ENCODE assay signal across 22 cellular contexts in the genomic region with DNA sequence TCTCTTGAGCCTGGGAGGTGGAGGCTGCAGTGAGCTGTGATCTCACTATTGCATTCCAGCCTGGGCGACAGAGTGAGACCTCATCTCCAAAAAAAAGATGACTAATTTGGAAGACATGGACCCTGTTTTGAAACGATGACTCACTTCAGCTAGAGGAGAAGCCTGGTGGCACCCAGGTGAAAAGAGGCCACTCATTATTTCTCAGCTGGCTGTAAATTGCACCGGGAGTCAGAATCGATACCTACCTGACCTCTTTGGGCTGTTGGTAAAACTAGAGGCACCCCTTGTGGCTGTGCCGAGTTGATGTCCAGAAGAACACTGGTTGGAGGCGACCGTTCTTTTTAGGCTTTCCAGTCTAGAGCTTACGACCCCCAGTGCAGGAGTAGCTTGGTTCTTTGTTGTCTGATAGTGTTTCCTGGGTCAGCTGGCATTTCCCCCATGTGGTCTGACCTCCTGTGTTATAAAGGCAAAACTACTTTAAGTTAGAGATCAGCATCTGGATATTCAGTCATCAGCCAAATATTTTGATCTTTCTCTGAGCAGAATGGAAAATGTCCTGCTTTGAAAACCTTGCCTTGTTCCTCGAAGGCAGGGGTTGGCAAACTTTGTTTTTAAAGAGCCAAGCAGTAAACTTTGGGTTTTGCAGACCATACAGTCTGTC.
DNase-seq lines count a peak whose midpoint lies in the region; ATAC-seq, FAIRE-seq and TF ChIP-seq lines count a peak whose summit lies in the region.
"Had no signal": no experiment of that assay in that cellular context is flagged by ENCODE, and none has a peak within 500 bp of the region (broad histone marks: within the 10 kb centered on the region; RNA-seq: fewer than 3 reads in every experiment).

No MANE protein-coding gene starts in this region.

- H3K9me3 Mint-ChIP-seq in GM23338: peaks cover 9% of the 10 kb centered on the region
- peaks cover 23% of the 10 kb centered on the region for H3K9me3 Mint-ChIP-seq in activated T-helper 1 cell treated with anti-CD3 and anti-CD28 coated beads, Interleukin-12 subunit alpha, Interleukin-12 subunit beta, Interleukin-2, Interleukin-4 antibody, amounts not matched to agents 30 ng/mL and 10 ng/mL and 1 ng/mL, durations not matched to agents 14 hours and 24 hours and 36 hours
- H3K9me3 Mint-ChIP-seq in effector memory CD8-positive, alpha-beta T cell: no peaks in the 10 kb centered on the region

- no peak for TF ChIP-seq RAD21 in A549 (conservative IDR thresholded peaks at IDR 0.05 in 1 of 2, IDR thresholded peaks at IDR 0.05 in 1 of 2)

- peak in 1 of 2 experiments; percentile 37; a peak in 4 of 6 replicates for ATAC-seq in A549
- ATAC-seq in GM23338: peak; percentile 64; the same call in 2 of the 3 replicates
- no peak for ATAC-seq in gastrocnemius medialis
- no peak for ATAC-seq in effector memory CD8-positive, alpha-beta T cell (replicated peaks)

- in situ Hi-C loops in gastrocnemius medialis (cut with MboI; ENCODE audit: low sequenced_read_pairs in 4 of 4): no loop called here

- H3K4me1 Mint-ChIP-seq in GM23338: peaks cover 4% of the 10 kb centered on the region
- H3K4me1 Mint-ChIP-seq in activated T-helper 1 cell treated with anti-CD3 and anti-CD28 coated beads, Interleukin-12 subunit alpha, Interleukin-12 subunit beta, Interleukin-2, Interleukin-4 antibody, amounts not matched to agents 30 ng/mL and 10 ng/mL and 1 ng/mL, durations not matched to agents 14 hours and 24 hours and 36 hours (ENCODE audit: low read depth): peaks cover 76% of the 10 kb centered on the region
- peaks cover 78 to 84% of the 10 kb centered on the region in 2 donors for H3K4me1 Mint-ChIP-seq in effector memory CD8-positive, alpha-beta T cell (ENCODE audit: low read depth in 2 of 2)

- H3K4me1 ChIP-seq in A549: peaks cover 12% of the 10 kb centered on the region; the same call in 2 of the 3 replicates
- H3K4me1 ChIP-seq in GM23338 (ENCODE audit: insufficient read depth): peaks cover 10% of the 10 kb centered on the region; the same call in 1 of the 2 replicates
- H3K4me1 ChIP-seq in gastrocnemius medialis: no peaks in the 10 kb centered on the region
- H3K4me1 ChIP-seq: adrenal gland had no signal

- 62% methylated on average over 9 of the region's 9 CpGs for WGBS in A549 (ENCODE audit: missing lambda C conversion rate)

- no peak overlapping the region for H3K27ac ChIP-seq in A549
- no peak overlapping the region for H3K27ac ChIP-seq in GM23338 (ENCODE audit: low read depth)
- no peak overlapping the region for H3K27ac ChIP-seq in gastrocnemius medialis
- H3K27ac ChIP-seq: adrenal gland, coronary artery, esophagus squamous epithelium, ovary, suprapubic skin had no signal

- DNase-seq in A549 (ENCODE audit: low read depth in 1 of 2, low spot score in 1 of 2) (peak in 1 of 2 experiments; percentile 15), GM23338 (ENCODE audit: low spot score) (no peak), SW480 (ENCODE audit: low spot score) (peak; percentile 69), foreskin fibroblast (peak; percentile 12 to 15), NCI-H748 (lab: John Stamatoyannopoulos, UW; ENCODE audit: unreplicated experiment) (no peak), gastrocnemius medialis (no peak)
- no peak for DNase-seq in activated T-helper 1 cell treated with anti-CD3 and anti-CD28 coated beads, Interleukin-12 subunit alpha, Interleukin-12 subunit beta, Interleukin-2, Interleukin-4 antibody, amounts not matched to agents 30 ng/mL and 10 ng/mL and 1 ng/mL, durations not matched to agents 14 hours and 24 hours and 36 hours (ENCODE audit: low spot score)
- no peak for DNase-seq in effector memory CD8-positive, alpha-beta T cell
- DNase-seq: activated CD4-positive, alpha-beta T cell treated with anti-CD3 and anti-CD28 coated beads for 1 hour; activated T-cell treated with anti-CD3 and anti-CD28 coated beads, Interleukin-2, amount 50 U/mL, for 1 hour; adrenal gland; AML-193; DMS153; esophagus squamous epithelium; mesenchymal stem cell; NCI-H1436 treated with DMSO at 0.1 percent for 48 hours; NCI-H524 treated with DMSO at 0.1 percent for 48 hours; ovary; T-helper 1 cell had no signal

- no peak overlapping the region for H2AFZ ChIP-seq in GM23338

- TF ChIP-seq POLR2A in A549 (IDR thresholded peaks at IDR 0.05; ENCODE audit: low read length) (no peak), gastrocnemius medialis (IDR thresholded peaks at IDR 0.05) (no peak)

- CTCF ChIA-PET in A549 (lab: Yijun Ruan, JAX): interaction anchor here (0.6 to 0.7 kb wide), 2 partner anchors 19 to 168 kb away, joined by 3 read pairs; no protein-coding TSS in a partner anchor

- H3K4me3 ChIP-seq in A549 (no peak overlapping the region), GM23338 (no peak overlapping the region), foreskin fibroblast (ENCODE audit: low read depth in 1 of 2, low read length in 2 of 2) (no peak overlapping the region), gastrocnemius medialis (no peak overlapping the region)
- H3K4me3 ChIP-seq: adrenal gland, coronary artery, esophagus squamous epithelium, ovary, suprapubic skin had no signal

- POLR2A ChIA-PET in A549 (lab: Yijun Ruan, JAX): no interaction called here

- no peaks in the 10 kb centered on the region for H3F3A ChIP-seq in GM23338 (replicated peaks; ENCODE audit: low read depth)

- no peaks in the 10 kb centered on the region for H3K36me3 ChIP-seq in GM23338 (ENCODE audit: insufficient read depth)
- H3K36me3 ChIP-seq in gastrocnemius medialis: no peaks in the 10 kb centered on the region
- H3K36me3 ChIP-seq: adrenal gland, esophagus squamous epithelium, ovary, suprapubic skin had no signal

- 0 out of 2 replicates have a peak, but pooled peaks cover 2% of the 10 kb centered on the region for H3K79me2 ChIP-seq in GM23338 (replicated peaks; ENCODE audit: insufficient read depth)

- no peak overlapping the region for H3K4me3 Mint-ChIP-seq in GM23338
- no peak overlapping the region for H3K4me3 Mint-ChIP-seq in activated T-helper 1 cell treated with anti-CD3 and anti-CD28 coated beads, Interleukin-12 subunit alpha, Interleukin-12 subunit beta, Interleukin-2, Interleukin-4 antibody, amounts not matched to agents 30 ng/mL and 10 ng/mL and 1 ng/mL, durations not matched to agents 14 hours and 24 hours and 36 hours
- H3K4me3 Mint-ChIP-seq in effector memory CD8-positive, alpha-beta T cell: no peak overlapping the region
- H3K4me3 Mint-ChIP-seq: IgD-negative memory B cell had no signal

- TF ChIP-seq CTCF in A549 (IDR thresholded peaks at IDR 0.05): no peak
- TF ChIP-seq CTCF in GM23338 (conservative IDR thresholded peaks at IDR 0.05; ENCODE audit: low read depth in 2 of 2): peak; percentile 18 to 43; a peak in 3 of 4 replicates
- TF ChIP-seq CTCF in foreskin fibroblast (IDR thresholded peaks at IDR 0.05; ENCODE audit: low read depth, low read length): no peak
- TF ChIP-seq CTCF in gastrocnemius medialis (IDR thresholded peaks at IDR 0.05 in 4 of 5, conservative IDR thresholded peaks at IDR 0.05 in 1 of 5): no peak

- H3K4me2 ChIP-seq in A549 (peak overlapping the region; percentile 9; the same call in 1 of the 3 replicates), GM23338 (no peak overlapping the region)

- H3K27ac Mint-ChIP-seq in GM23338: no peak overlapping the region
- no peak overlapping the region for H3K27ac Mint-ChIP-seq in activated T-helper 1 cell treated with anti-CD3 and anti-CD28 coated beads, Interleukin-12 subunit alpha, Interleukin-12 subunit beta, Interleukin-2, Interleukin-4 antibody, amounts not matched to agents 30 ng/mL and 10 ng/mL and 1 ng/mL, durations not matched to agents 14 hours and 24 hours and 36 hours
- H3K27ac Mint-ChIP-seq in effector memory CD8-positive, alpha-beta T cell: peak overlapping the region in 1 of 2 donors; percentile 11

- H3K27me3 ChIP-seq in GM23338 (ENCODE audit: insufficient read depth) (no peaks in the 10 kb centered on the region), gastrocnemius medialis (no peaks in the 10 kb centered on the region)
- H3K27me3 ChIP-seq: adrenal gland, esophagus squamous epithelium, ovary had no signal

- peaks cover 8% of the 10 kb centered on the region for H4K20me1 ChIP-seq in GM23338 (replicated peaks; ENCODE audit: insufficient read depth)

- H3K27me3 Mint-ChIP-seq in GM23338 (ENCODE audit: insufficient read depth, low read depth, poor library complexity): peaks cover 2% of the 10 kb centered on the region
- H3K27me3 Mint-ChIP-seq in activated T-helper 1 cell treated with anti-CD3 and anti-CD28 coated beads, Interleukin-12 subunit alpha, Interleukin-12 subunit beta, Interleukin-2, Interleukin-4 antibody, amounts not matched to agents 30 ng/mL and 10 ng/mL and 1 ng/mL, durations not matched to agents 14 hours and 24 hours and 36 hours (ENCODE audit: insufficient read depth): no peaks in the 10 kb centered on the region
- H3K27me3 Mint-ChIP-seq in effector memory CD8-positive, alpha-beta T cell: no peaks in the 10 kb centered on the region
- H3K27me3 Mint-ChIP-seq: IgD-negative memory B cell had no signal

- peaks cover 14% of the 10 kb centered on the region; the same call in 2 of the 3 replicates for H3K36me3 Mint-ChIP-seq in GM23338 (ENCODE audit: low read depth)
- H3K36me3 Mint-ChIP-seq in activated T-helper 1 cell treated with anti-CD3 and anti-CD28 coated beads, Interleukin-12 subunit alpha, Interleukin-12 subunit beta, Interleukin-2, Interleukin-4 antibody, amounts not matched to agents 30 ng/mL and 10 ng/mL and 1 ng/mL, durations not matched to agents 14 hours and 24 hours and 36 hours (ENCODE audit: low read depth): peaks cover 35% of the 10 kb centered on the region
- peaks cover 8% of the 10 kb centered on the region for H3K36me3 Mint-ChIP-seq in effector memory CD8-positive, alpha-beta T cell (ENCODE audit: insufficient read depth)

- H3K9me2 ChIP-seq in GM23338 (ENCODE audit: insufficient read depth): no peaks in the 10 kb centered on the region; the same call in 1 of the 2 replicates

- H3K9me3 ChIP-seq in A549: no peaks in the 10 kb centered on the region
- H3K9me3 ChIP-seq in gastrocnemius medialis: no peaks in the 10 kb centered on the region
- H3K9me3 ChIP-seq: adrenal gland, ovary, suprapubic skin had no signal

- TF ChIP-seq EP300 in A549 (IDR thresholded peaks at IDR 0.05): no peak

- FAIRE-seq in A549 (lab: Jason Lieb, UNC): no peak

- intact Hi-C loops in activated T-helper 1 cell treated with anti-CD3 and anti-CD28 coated beads, Interleukin-12 subunit alpha, Interleukin-12 subunit beta, Interleukin-2, Interleukin-4 antibody, amounts not matched to agents 30 ng/mL and 10 ng/mL and 1 ng/mL, durations not matched to agents 14 hours and 24 hours and 36 hours (cut with micrococcal nuclease): no loop called here
- intact Hi-C loops in gastrocnemius medialis (cut with DNase I; ENCODE audit: low total_unique reads): no loop called here

TF ChIP-seq in A549, 52 proteins besides CTCF, POLR2A, EP300 and RAD21:
- no peak for TF ChIP-seq FOSL2 (IDR thresholded peaks at IDR 0.05)
- TF ChIP-seq FOSL2 (CRISPR knock-in tag; IDR thresholded peaks at IDR 0.05): peak; percentile 69
- no peak for TF ChIP-seq CHD2 (IDR thresholded peaks at IDR 0.05; ENCODE audit: low read length, partially characterized antibody)

TF ChIP-seq in GM23338, 12 proteins besides CTCF, POLR2A, EP300 and RAD21 (continues in another document):
- no peak for TF ChIP-seq ZNF331 (CRISPR knock-in tag; IDR thresholded peaks at IDR 0.05; ENCODE audit: low read depth)

Comparison
In these comparisons a context has a peak if more than half of its experiments do, and no peak if none do; other contexts are left out.
1. DNase-seq: peak in SW480 (single experiment) and foreskin fibroblast (2 of 2); none in GM23338 (single experiment), NCI-H748 (single experiment), activated T-helper 1 cell treated with anti-CD3 and anti-CD28 coated beads, Interleukin-12 subunit alpha, Interleukin-12 subunit beta, Interleukin-2, Interleukin-4 antibody, amounts not matched to agents 30 ng/mL and 10 ng/mL and 1 ng/mL, durations not matched to agents 14 hours and 24 hours and 36 hours (single experiment), gastrocnemius medialis (0 of 2) and effector memory CD8-positive, alpha-beta T cell (0 of 3).
2. CTCF ChIP-seq: peak in GM23338 (2 of 2); none in A549 (single experiment), foreskin fibroblast (single experiment) and gastrocnemius medialis (0 of 5).